ENCODE assay signal across 8 cellular contexts in genomic region chr3:183698760-183699159, GRCh38. TPM values are rescaled to one million over a fixed set of nuclear protein-coding genes. Genes with fewer than 3 reads are reported as not detected.
DNase-seq lines count a peak whose midpoint lies in the region; ATAC-seq, FAIRE-seq and TF ChIP-seq lines count a peak whose summit lies in the region.

No MANE protein-coding gene starts in this region.

- no peak for DNase-seq in activated CD8-positive, alpha-beta memory T cell treated with anti-CD3 and anti-CD28 coated beads, Interleukin-2, amount 10 ng/mL, durations not matched to agents 7 days and 5 days
- DNase-seq in activated CD8-positive, alpha-beta memory T cell treated with anti-CD3 and anti-CD28 coated beads, Interleukin-2, amount 50 U/mL, for 48 hours = no peak
- peak; percentile 29 for DNase-seq in NCI-H748 (lab: John Stamatoyannopoulos, UW; ENCODE audit: unreplicated experiment)
- DNase-seq in K562 (ENCODE audit: extremely low read depth in 1 of 4, low spot score in 3 of 4) = peak in 2 of 4 experiments; percentile 27 to 37
- DNase-seq in keratinocyte (ENCODE audit: low read depth, low spot score) = no peak
- no peak for DNase-seq in stimulated activated naive CD8-positive, alpha-beta T cell treated with anti-CD3 and anti-CD28 coated beads, Interleukin-15, Interleukin-2, amounts not matched to agents 100 U/mL and 50 U/mL, for 24 hours

- peaks cover 60% of the 10 kb centered on the region for H3K79me2 ChIP-seq in K562 (ENCODE audit: control insufficient read depth, insufficient read depth, low read length)
- H3K79me2 ChIP-seq in keratinocyte (ENCODE audit: control insufficient read depth, insufficient read depth, low read length) = peaks cover 60% of the 10 kb centered on the region

- H2AFZ ChIP-seq in K562 (ENCODE audit: low read depth, low read length) = no peak overlapping the region
- H2AFZ ChIP-seq in keratinocyte (ENCODE audit: control insufficient read depth, low read length) = no peak overlapping the region

- intact Hi-C loops in K562 (cut with micrococcal nuclease) = no loop called here

- TF ChIP-seq POLR2A in K562 (conservative IDR thresholded peaks at IDR 0.05) = no peak

- H3K27me3 Mint-ChIP-seq in activated CD8-positive, alpha-beta memory T cell treated with anti-CD3 and anti-CD28 coated beads, Interleukin-2, amount 10 ng/mL, durations not matched to agents 7 days and 5 days = no peaks in the 10 kb centered on the region

- H3K4me2 ChIP-seq in K562 (ENCODE audit: insufficient read depth, low read length) = peak overlapping the region; percentile 92
- H3K4me2 ChIP-seq in keratinocyte (ENCODE audit: control insufficient read depth, extremely low read depth, insufficient read depth, low read depth, low read length) = peak overlapping the region; percentile 95

- CTCF ChIA-PET in activated CD8-positive, alpha-beta memory T cell treated with anti-CD3 and anti-CD28 coated beads, Interleukin-2, amount 10 ng/mL, durations not matched to agents 7 days and 5 days (lab: Charles Lee) = interaction anchor here (1.9 kb wide), 1 partner anchor 62 kb away, joined by 5 read pairs; no protein-coding TSS in a partner anchor
- CTCF ChIA-PET in K562 (lab: Yijun Ruan, JAX; ENCODE audit: low intra/inter-chr PET ratio) = no interaction called here

- POLR2A ChIA-PET in K562 (lab: Yijun Ruan, JAX) = interaction anchor here (0.5 to 1.0 kb wide), 2 partner anchors 10 to 61 kb away, joined by 3 read pairs; no protein-coding TSS in a partner anchor

- H3K9me1 ChIP-seq in K562 (ENCODE audit: control insufficient read depth, insufficient read depth, low read length) (no peaks in the 10 kb centered on the region), keratinocyte (ENCODE audit: control insufficient read depth, extremely low read depth, insufficient read depth, low read length) (no peaks in the 10 kb centered on the region)

- H3K36me3 ChIP-seq in K562 (ENCODE audit: control insufficient read depth, insufficient read depth, low read length) (peaks cover 8% of the 10 kb centered on the region; the same call in 2 of the 3 replicates), keratinocyte (ENCODE audit: control insufficient read depth in 2 of 2, extremely low read depth in 1 of 2, insufficient read depth in 2 of 2, low read length in 2 of 2) (no peaks in the 10 kb centered on the region)

- TF ChIP-seq RAD21 in K562 (CRISPR knock-in tag; conservative IDR thresholded peaks at IDR 0.05 in 1 of 2, IDR thresholded peaks at IDR 0.05 in 1 of 2) = no peak

- dilution Hi-C loops in keratinocyte (cut with MboI; ENCODE audit: extremely low pct_ligation_motif_present, low sequenced_read_pairs) = no loop called here

- H3K4me3 ChIP-seq in K562 (peak overlapping the region; percentile 99), keratinocyte (ENCODE audit: control insufficient read depth in 2 of 3, extremely low read depth in 1 of 3, insufficient read depth in 2 of 3, low read depth in 1 of 3, low read length in 3 of 3) (peak overlapping the region; percentile 82 to 94 (median 90))

- H3K27me3 ChIP-seq in K562 (ENCODE audit: control insufficient read depth in 2 of 2, insufficient read depth in 2 of 2, low read length in 2 of 2) = no peaks in the 10 kb centered on the region
- H3K27me3 ChIP-seq in keratinocyte (ENCODE audit: control insufficient read depth, extremely low read depth, insufficient read depth, low read length) = no peaks in the 10 kb centered on the region

- peaks cover 5 to 17% of the 10 kb centered on the region in 2 experiments; a peak in 3 of 5 replicates for H3K4me1 ChIP-seq in K562 (replicated peaks in 1 of 2; ENCODE audit: control insufficient read depth in 2 of 2, insufficient read depth in 2 of 2, low read length in 2 of 2)
- H3K4me1 ChIP-seq in keratinocyte (ENCODE audit: control insufficient read depth, extremely low read depth, insufficient read depth, low read length) = peaks cover 11% of the 10 kb centered on the region

- peaks cover 31% of the 10 kb centered on the region for H3K36me3 Mint-ChIP-seq in activated CD8-positive, alpha-beta memory T cell treated with anti-CD3 and anti-CD28 coated beads, Interleukin-2, amount 10 ng/mL, durations not matched to agents 7 days and 5 days

- under 1% methylated on average over 9 of the region's 9 CpGs for WGBS in K562 (ENCODE audit: insufficient coverage, low coverage, missing lambda C conversion rate)

- H3K9me3 Mint-ChIP-seq in activated CD8-positive, alpha-beta memory T cell treated with anti-CD3 and anti-CD28 coated beads, Interleukin-2, amount 10 ng/mL, durations not matched to agents 7 days and 5 days (ENCODE audit: low read depth) = no peaks in the 10 kb centered on the region

- no peaks in the 10 kb centered on the region for H3K9me3 ChIP-seq in K562 (replicated peaks; ENCODE audit: control insufficient read depth, insufficient read depth, low read depth, low read length)
- H3K9me3 ChIP-seq in keratinocyte (ENCODE audit: control insufficient read depth, low read depth, low read length) = no peaks in the 10 kb centered on the region

- ATAC-seq in activated CD8-positive, alpha-beta memory T cell treated with anti-CD3 and anti-CD28 coated beads, Interleukin-2, amount 10 ng/mL, durations not matched to agents 7 days and 5 days = no peak
- peak; percentile 43; the same call in 2 of the 3 replicates for ATAC-seq in K562
- peak; percentile 30 for ATAC-seq in stimulated activated naive CD8-positive, alpha-beta T cell treated with anti-CD3 and anti-CD28 coated beads, Interleukin-15, Interleukin-2, amounts not matched to agents 100 U/mL and 50 U/mL, for 24 hours
- ATAC-seq in HG03521 (IDR thresholded peaks at IDR 0.05; ENCODE audit: unreplicated experiment) = no peak
- no peak for ATAC-seq in HG02642 (IDR thresholded peaks at IDR 0.05; ENCODE audit: poor library complexity, unreplicated experiment)

- no TSS peak for BruUV-seq in K562 (replicated peaks; lab: Mats Ljungman, UMichigan)

- H3K27ac ChIP-seq in K562 (ENCODE audit: extremely low read depth, low read depth, low read length) (peak overlapping the region; percentile 87; the same call in 1 of the 3 replicates), keratinocyte (ENCODE audit: control insufficient read depth, insufficient read depth, low read length) (peak overlapping the region; percentile 82)

- peak overlapping the region; percentile 95 for H3K27ac Mint-ChIP-seq in activated CD8-positive, alpha-beta memory T cell treated with anti-CD3 and anti-CD28 coated beads, Interleukin-2, amount 10 ng/mL, durations not matched to agents 7 days and 5 days

- peaks cover 43% of the 10 kb centered on the region for H3K4me1 Mint-ChIP-seq in activated CD8-positive, alpha-beta memory T cell treated with anti-CD3 and anti-CD28 coated beads, Interleukin-2, amount 10 ng/mL, durations not matched to agents 7 days and 5 days

- TF ChIP-seq CTCF in K562 (IDR thresholded peaks at IDR 0.05 in 2 of 3, conservative IDR thresholded peaks at IDR 0.05 in 1 of 3; ENCODE audit: insufficient read depth in 2 of 3, low read depth in 1 of 3, low read length in 3 of 3) (0 out of 6 replicates have a peak, but pooled peaks of 1 of the 3 experiments have one; percentile 3), keratinocyte (optimal IDR thresholded peaks at IDR 0.05 in 1 of 3, IDR thresholded peaks at IDR 0.05 in 1 of 3, conservative IDR thresholded peaks at IDR 0.05 in 1 of 3; ENCODE audit: extremely low read depth in 1 of 3, insufficient read depth in 2 of 3, low read length in 3 of 3) (no peak)

- FAIRE-seq in K562 (lab: Jason Lieb, UNC) (no peak), keratinocyte (lab: Jason Lieb, UNC) (no peak)

- peak overlapping the region; percentile 13 to 85; a peak in 3 of 4 replicates for H3K9ac ChIP-seq in K562 (ENCODE audit: insufficient read depth in 1 of 2, low read depth in 2 of 2, low read length in 2 of 2)
- H3K9ac ChIP-seq in keratinocyte (ENCODE audit: control insufficient read depth, extremely low read depth, insufficient read depth, low read length) = peak overlapping the region; percentile 92

- H3K4me3 Mint-ChIP-seq in activated CD8-positive, alpha-beta memory T cell treated with anti-CD3 and anti-CD28 coated beads, Interleukin-2, amount 10 ng/mL, durations not matched to agents 7 days and 5 days = peak overlapping the region; percentile 87

- H4K20me1 ChIP-seq in K562 (replicated peaks; ENCODE audit: control insufficient read depth, insufficient read depth, low read length) = peaks cover 5% of the 10 kb centered on the region
- no peaks in the 10 kb centered on the region for H4K20me1 ChIP-seq in keratinocyte (ENCODE audit: control insufficient read depth, extremely low read depth, insufficient read depth, low read length)

- TF ChIP-seq EP300 in K562 (IDR thresholded peaks at IDR 0.05; ENCODE audit: low read length) = no peak

- in situ Hi-C loops in K562 (cut with MboI) = no loop called here

RNA-seq across cellular contexts. Expression of gene YEATS2, which starts 1.2 kb away (rescaled TPM):
- total RNA-seq in activated CD8-positive, alpha-beta memory T cell treated with anti-CD3 and anti-CD28 coated beads, Interleukin-2, amount 10 ng/mL, durations not matched to agents 7 days and 5 days = 10 to 100 TPM; 49.4 to 65.6 TPM
- 101 and 141 TPM in 2 replicates for total RNA-seq in K562 (2011; cell fraction: chromatin; rRNA removed; ENCODE audit: low replicate concordance)
- total RNA-seq in K562 (2011; cell fraction: nucleolus; rRNA removed) = 48.4 and 57.5 TPM in 2 replicates
- 86.7 and 121 TPM in 2 replicates for total RNA-seq in K562 (2011; cell fraction: nucleoplasm; rRNA removed)
- total RNA-seq in K562 (2014; rRNA removed) (18.4 and 18.8 TPM in 2 replicates), K562 (2014; rRNA removed; fragmentation: Illumina TruSeq; extraction: Trizol) (21.3 and 22.0 TPM in 2 replicates), K562 (2015; rRNA removed; fragmentation: Illumina TruSeq; extraction: Trizol) (20.3 and 22.6 TPM in 2 replicates), K562 (2021) (18.6 and 19.0 TPM in 2 replicates)
- polyA plus RNA-seq in K562 (2011; rRNA removed) (35.2 and 36.6 TPM in 2 replicates), K562 (2014; fragmentation: Illumina TruSeq; extraction: Trizol) (25.8 and 27.1 TPM in 2 replicates), K562 (2014; fragmentation: Nextera tagmentation; extraction: Ambion mirVana) (1 to 10 TPM; 1.8 to 2.1 TPM), K562 (2014; rRNA removed) (14.7 and 16.7 TPM in 2 replicates), keratinocyte (20.9 to 21.7 TPM (median 21.2 TPM) in 3 replicates)
- 28.8 TPM in 2 replicates for polyA plus RNA-seq in K562 (2011; cell fraction: cytosol; rRNA removed)
- polyA plus RNA-seq in K562 (2011; cell fraction: nucleus; rRNA removed) = 47.1 and 52.7 TPM in 2 replicates
- 14.2 and 17.2 TPM in 2 replicates for polyA plus RNA-seq in K562 (2012)
- 41.0 and 45.9 TPM in 2 replicates for polyA minus RNA-seq in K562 (2011; rRNA and poly(A)+ RNA removed)
- polyA minus RNA-seq in K562 (2011; cell fraction: cytosol; rRNA and poly(A)+ RNA removed) = 22.4 and 27.1 TPM in 2 replicates
- polyA minus RNA-seq in K562 (2011; cell fraction: nucleus; rRNA and poly(A)+ RNA removed) = 26.7 and 44.9 TPM in 2 replicates
- 12.1 TPM for polyA plus RNA-seq in keratinocyte (2011; ENCODE audit: low read depth)
- polyA plus RNA-seq in keratinocyte (2011; cell fraction: cytosol; rRNA removed) = 16.6 and 18.9 TPM in 2 replicates
- 44.0 and 44.7 TPM in 2 replicates for polyA plus RNA-seq in keratinocyte (2011; cell fraction: nucleus; rRNA removed)
- polyA plus RNA-seq in keratinocyte (2012; ENCODE audit: low replicate concordance) = 8.2 and 15.4 TPM in 2 replicates
- 25.5 to 44.2 TPM (median 38.8 TPM) in 3 replicates for polyA minus RNA-seq in keratinocyte
- polyA minus RNA-seq in keratinocyte (2011; cell fraction: cytosol; rRNA and poly(A)+ RNA removed) = 21.3 TPM
- 34.0 and 54.1 TPM in 2 replicates for polyA minus RNA-seq in keratinocyte (2011; cell fraction: nucleus; rRNA and poly(A)+ RNA removed)

Comparison
In these comparisons a context has a peak if more than half of its experiments do, and no peak if none do; other contexts are left out.
1. ATAC-seq: peak in K562 (single experiment) and stimulated activated naive CD8-positive, alpha-beta T cell treated with anti-CD3 and anti-CD28 coated beads, Interleukin-15, Interleukin-2, amounts not matched to agents 100 U/mL and 50 U/mL, for 24 hours (single experiment); none in activated CD8-positive, alpha-beta memory T cell treated with anti-CD3 and anti-CD28 coated beads, Interleukin-2, amount 10 ng/mL, durations not matched to agents 7 days and 5 days (single experiment), HG03521 (single experiment) and HG02642 (single experiment).